Comparison of ENCODE assay signal across 1 cellular context in genomic region chr6:134293659-134294161, GRCh38.
TF ChIP-seq lines count a peak whose summit lies in the region.

No MANE protein-coding gene starts in this region.

TF ChIP-seq in K562, 482 proteins besides CTCF, POLR2A, EP300 and RAD21 (continued from another document and continues in another):
- TF ChIP-seq CHAMP1 (IDR thresholded peaks at IDR 0.05) (peak; percentile 20; the same call in 1 of the 2 replicates), REST (CRISPR knock-in tag; IDR thresholded peaks at IDR 0.05; ENCODE audit: low read depth) (no peak), FIP1L1 (IDR thresholded peaks at IDR 0.05; ENCODE audit: low read depth, low read length, poor library complexity, severe bottlenecking) (no peak), POLR2B (IDR thresholded peaks at IDR 0.05; ENCODE audit: low read depth, partially characterized antibody) (no peak), ZEB2 (IDR thresholded peaks at IDR 0.05) (peak; percentile 72), LEF1 (IDR thresholded peaks at IDR 0.05) (no peak; the same call in 1 of the 2 replicates), FOXA3 (CRISPR knock-in tag; conservative IDR thresholded peaks at IDR 0.05 in 1 of 2, IDR thresholded peaks at IDR 0.05 in 1 of 2) (no peak), PYGO2 (tag; IDR thresholded peaks at IDR 0.05) (0 out of 2 replicates have a peak, but pooled peaks have one; percentile 13), CBFA2T2 (conservative IDR thresholded peaks at IDR 0.05) (peak; percentile 41; the same call in 1 of the 2 replicates), HDGF (IDR thresholded peaks at IDR 0.05) (no peak), ZNF133 (CRISPR knock-in tag; IDR thresholded peaks at IDR 0.05) (no peak), ZBTB12 (CRISPR knock-in tag; IDR thresholded peaks at IDR 0.05) (no peak), SMARCB1 (IDR thresholded peaks at IDR 0.05; ENCODE audit: insufficient read length, low read depth) (peak; percentile 55), NCOA1 (IDR thresholded peaks at IDR 0.05; ENCODE audit: low read depth) (peak; percentile 50; the same call in 1 of the 2 replicates), SMARCA4 (IDR thresholded peaks at IDR 0.05) (no peak; the same call in 1 of the 2 replicates), BRF2 (IDR thresholded peaks at IDR 0.05; ENCODE audit: borderline replicate concordance, insufficient read depth, insufficient read length) (no peak), ZKSCAN3 (CRISPR knock-in tag; IDR thresholded peaks at IDR 0.05) (no peak), CREB5 (CRISPR knock-in tag; IDR thresholded peaks at IDR 0.05) (no peak), CEBPG (CRISPR knock-in tag; IDR thresholded peaks at IDR 0.05) (no peak), CEBPG (tag; conservative IDR thresholded peaks at IDR 0.05 in 1 of 2, IDR thresholded peaks at IDR 0.05 in 1 of 2) (peak; percentile 35 to 61; a peak in 2 of 4 replicates), ZNF174 (CRISPR knock-in tag; IDR thresholded peaks at IDR 0.05) (no peak), ZNF347 (CRISPR knock-in tag; IDR thresholded peaks at IDR 0.05; ENCODE audit: low read depth) (no peak), CBFB (CRISPR knock-in tag; IDR thresholded peaks at IDR 0.05) (no peak), NCOR1 (IDR thresholded peaks at IDR 0.05) (no peak), DMBX1 (CRISPR knock-in tag; IDR thresholded peaks at IDR 0.05; ENCODE audit: borderline replicate concordance) (no peak), ZNF695 (CRISPR knock-in tag; IDR thresholded peaks at IDR 0.05) (no peak), ZNF707 (CRISPR knock-in tag; conservative IDR thresholded peaks at IDR 0.05) (no peak), POLR2G (IDR thresholded peaks at IDR 0.05; ENCODE audit: low read depth, low read length) (no peak), ZKSCAN8 (CRISPR knock-in tag; IDR thresholded peaks at IDR 0.05) (no peak), ATF1 (CRISPR knock-in tag; IDR thresholded peaks at IDR 0.05) (no peak), ATF1 (tag; IDR thresholded peaks at IDR 0.05) (peak; percentile 71), GTF2E2 (tag; IDR thresholded peaks at IDR 0.05) (no peak), RAD51 (IDR thresholded peaks at IDR 0.05; ENCODE audit: borderline replicate concordance, low read depth) (no peak), ELF1 (tag; IDR thresholded peaks at IDR 0.05) (peak; percentile 24; the same call in 1 of the 2 replicates), NFE2L1 (tag; IDR thresholded peaks at IDR 0.05; ENCODE audit: borderline replicate concordance, low read depth) (no peak), ATF4 (CRISPR knock-in tag; IDR thresholded peaks at IDR 0.05) (no peak), POLR3A (IDR thresholded peaks at IDR 0.05; ENCODE audit: borderline replicate concordance, extremely low read depth, insufficient read depth, insufficient read length) (no peak), HLTF (IDR thresholded peaks at IDR 0.05) (no peak), DPF2 (IDR thresholded peaks at IDR 0.05) (peak; percentile 90), CTBP1 (IDR thresholded peaks at IDR 0.05; ENCODE audit: borderline replicate concordance) (peak; percentile 58; the same call in 1 of the 2 replicates), CEBPB (tag; IDR thresholded peaks at IDR 0.05) (peak; percentile 87), CGGBP1 (CRISPR knock-in tag; IDR thresholded peaks at IDR 0.05) (no peak), ZNF224 (CRISPR knock-in tag; IDR thresholded peaks at IDR 0.05) (no peak), ETS1 (conservative IDR thresholded peaks at IDR 0.05; ENCODE audit: control insufficient read depth, low read depth, low read length) (no peak), KLF1 (tag; IDR thresholded peaks at IDR 0.05) (no peak), PCBP1 (IDR thresholded peaks at IDR 0.05; ENCODE audit: low read depth, low read length, poor library complexity, severe bottlenecking) (no peak), ZNF24 (IDR thresholded peaks at IDR 0.05) (no peak), ZNF263 (CRISPR knock-in tag; IDR thresholded peaks at IDR 0.05; ENCODE audit: borderline replicate concordance) (no peak), GABPB1 (CRISPR knock-in tag; IDR thresholded peaks at IDR 0.05) (no peak), RCOR1 (IDR thresholded peaks at IDR 0.05; ENCODE audit: borderline replicate concordance in 1 of 2, low read depth in 2 of 2, low read length in 2 of 2) (0 out of 4 replicates have a peak, but pooled peaks of 1 of the 2 experiments have one; percentile 42), KDM1A (IDR thresholded peaks at IDR 0.05) (peak in 1 of 2 experiments; percentile 50; a peak in 1 of 4 replicates), ZNF584 (CRISPR knock-in tag; IDR thresholded peaks at IDR 0.05; ENCODE audit: low read depth) (no peak), FOXP4 (CRISPR knock-in tag; IDR thresholded peaks at IDR 0.05; ENCODE audit: borderline replicate concordance) (no peak), GATAD2B (IDR thresholded peaks at IDR 0.05; ENCODE audit: borderline replicate concordance) (0 out of 2 replicates have a peak, but pooled peaks have one; percentile 35), MTF1 (CRISPR knock-in tag; IDR thresholded peaks at IDR 0.05; ENCODE audit: borderline replicate concordance) (no peak), TEAD1 (CRISPR knock-in tag; IDR thresholded peaks at IDR 0.05) (peak in 1 of 2 experiments; percentile 85; a peak in 2 of 4 replicates), ZNF444 (CRISPR knock-in tag; IDR thresholded peaks at IDR 0.05) (no peak), ZNF212 (CRISPR knock-in tag; IDR thresholded peaks at IDR 0.05) (no peak), CBX5 (IDR thresholded peaks at IDR 0.05; ENCODE audit: borderline replicate concordance, low read depth) (no peak), RUNX1 (IDR thresholded peaks at IDR 0.05; ENCODE audit: low read depth) (no peak)
